ENCODE assay signal across 1 cellular context in genomic region chr6:168274046-168274952, GRCh38.
A peak's percentile ranks its signal among the peaks of the same experiment; 100 is the strongest.
TF ChIP-seq lines count a peak whose summit lies in the region.

No MANE protein-coding gene starts in this region.

TF ChIP-seq in HepG2, 621 proteins besides CTCF, POLR2A, EP300 and RAD21 (continued from another document and continues in another):
- peak; percentile 94 for TF ChIP-seq ZNF609 (CRISPR knock-in tag; IDR thresholded peaks at IDR 0.05; ENCODE audit: borderline replicate concordance)
- TF ChIP-seq KMT2B (CRISPR knock-in tag; IDR thresholded peaks at IDR 0.05): peak; percentile 27; the same call in 1 of the 2 replicates
- no peak for TF ChIP-seq ZNF737 (CRISPR knock-in tag; IDR thresholded peaks at IDR 0.05; ENCODE audit: borderline replicate concordance)
- peak; percentile 69; the same call in 1 of the 2 replicates for TF ChIP-seq ESRRA (CRISPR knock-in tag; IDR thresholded peaks at IDR 0.05; ENCODE audit: low read depth)
- TF ChIP-seq FOXC1 (CRISPR knock-in tag; IDR thresholded peaks at IDR 0.05; ENCODE audit: borderline replicate concordance): 0 out of 2 replicates have a peak, but pooled peaks have one; percentile 70
- TF ChIP-seq ZNF367 (CRISPR knock-in tag; IDR thresholded peaks at IDR 0.05; ENCODE audit: borderline replicate concordance): no peak
- peak; percentile 97 for TF ChIP-seq PRDM15 (CRISPR knock-in tag; IDR thresholded peaks at IDR 0.05)
- peak in 1 of 2 experiments; percentile 45; a peak in 1 of 4 replicates for TF ChIP-seq HMGXB4 (CRISPR knock-in tag; IDR thresholded peaks at IDR 0.05; ENCODE audit: borderline replicate concordance in 1 of 2, low read depth in 1 of 2)
- peak; percentile 70; the same call in 1 of the 2 replicates for TF ChIP-seq PITX1 (CRISPR knock-in tag; IDR thresholded peaks at IDR 0.05)
- TF ChIP-seq ZNF331 (CRISPR knock-in tag; IDR thresholded peaks at IDR 0.05): peak; percentile 84
- peak; percentile 57; the same call in 1 of the 2 replicates for TF ChIP-seq ZNF556 (CRISPR knock-in tag; IDR thresholded peaks at IDR 0.05; ENCODE audit: borderline replicate concordance)
- no peak for TF ChIP-seq ZFP82 (CRISPR knock-in tag; IDR thresholded peaks at IDR 0.05; ENCODE audit: borderline replicate concordance)
- TF ChIP-seq ZNF333 (CRISPR knock-in tag; IDR thresholded peaks at IDR 0.05; ENCODE audit: borderline replicate concordance): no peak
- no peak for TF ChIP-seq ARID2 (CRISPR knock-in tag; IDR thresholded peaks at IDR 0.05; ENCODE audit: borderline replicate concordance)
- peak; percentile 89 for TF ChIP-seq ZFX (CRISPR knock-in tag; IDR thresholded peaks at IDR 0.05; ENCODE audit: low read depth)
- 0 out of 2 replicates have a peak, but pooled peaks have one; percentile 30 for TF ChIP-seq SIX4 (CRISPR knock-in tag; IDR thresholded peaks at IDR 0.05)
- TF ChIP-seq ZNF550 (CRISPR knock-in tag; IDR thresholded peaks at IDR 0.05; ENCODE audit: borderline replicate concordance): no peak
- TF ChIP-seq TOE1 (CRISPR knock-in tag; IDR thresholded peaks at IDR 0.05): peak; percentile 58; the same call in 1 of the 2 replicates
- TF ChIP-seq ZNF230 (CRISPR knock-in tag; IDR thresholded peaks at IDR 0.05): no peak; the same call in 1 of the 2 replicates
- TF ChIP-seq HOXA9 (CRISPR knock-in tag; IDR thresholded peaks at IDR 0.05; ENCODE audit: borderline replicate concordance): peak; percentile 64
- no peak for TF ChIP-seq ZBTB37 (CRISPR knock-in tag; IDR thresholded peaks at IDR 0.05)
- TF ChIP-seq ZNF713 (CRISPR knock-in tag; IDR thresholded peaks at IDR 0.05): no peak
- TF ChIP-seq ZNF430 (CRISPR knock-in tag; IDR thresholded peaks at IDR 0.05): peak; percentile 67; the same call in 1 of the 2 replicates
- TF ChIP-seq ZNF383 (CRISPR knock-in tag; IDR thresholded peaks at IDR 0.05; ENCODE audit: borderline replicate concordance): peak; percentile 46; the same call in 1 of the 2 replicates
- peak; percentile 89 for TF ChIP-seq ZNF614 (CRISPR knock-in tag; IDR thresholded peaks at IDR 0.05; ENCODE audit: borderline replicate concordance)
- TF ChIP-seq GMEB1 (CRISPR knock-in tag; IDR thresholded peaks at IDR 0.05; ENCODE audit: borderline replicate concordance): peak; percentile 53; the same call in 1 of the 2 replicates
- peak; percentile 80; the same call in 1 of the 2 replicates for TF ChIP-seq ZFP91 (CRISPR knock-in tag; IDR thresholded peaks at IDR 0.05; ENCODE audit: borderline replicate concordance)
- no peak for TF ChIP-seq ATM (IDR thresholded peaks at IDR 0.05; ENCODE audit: borderline replicate concordance)
- TF ChIP-seq TEF (CRISPR knock-in tag; IDR thresholded peaks at IDR 0.05): no peak
- TF ChIP-seq PCBP1 (IDR thresholded peaks at IDR 0.05; ENCODE audit: borderline replicate concordance, low read depth, low read length): peak; percentile 94; the same call in 1 of the 2 replicates
- TF ChIP-seq RCOR2 (CRISPR knock-in tag; IDR thresholded peaks at IDR 0.05): peak; percentile 76; the same call in 1 of the 2 replicates
- TF ChIP-seq ETV5 (CRISPR knock-in tag; IDR thresholded peaks at IDR 0.05; ENCODE audit: borderline replicate concordance): peak; percentile 37; the same call in 1 of the 2 replicates
- peak; percentile 70; the same call in 1 of the 2 replicates for TF ChIP-seq ZNF547 (CRISPR knock-in tag; IDR thresholded peaks at IDR 0.05)
- TF ChIP-seq ZNF503 (CRISPR knock-in tag; IDR thresholded peaks at IDR 0.05): peak; percentile 61; the same call in 1 of the 2 replicates
- 0 out of 2 replicates have a peak, but pooled peaks have one; percentile 13 for TF ChIP-seq JUND (CRISPR knock-in tag; IDR thresholded peaks at IDR 0.05)
- peak; percentile 14 for TF ChIP-seq ZEB1 (IDR thresholded peaks at IDR 0.05; ENCODE audit: insufficient replicate concordance, low read depth)
- TF ChIP-seq IRF9 (CRISPR knock-in tag; IDR thresholded peaks at IDR 0.05; ENCODE audit: borderline replicate concordance): peak; percentile 21; the same call in 1 of the 2 replicates
- 0 out of 2 replicates have a peak, but pooled peaks have one; percentile 73 for TF ChIP-seq REL (CRISPR knock-in tag; conservative IDR thresholded peaks at IDR 0.05)
- no peak for TF ChIP-seq ZBTB42 (CRISPR knock-in tag; IDR thresholded peaks at IDR 0.05)
- TF ChIP-seq CREM (IDR thresholded peaks at IDR 0.05): peak; percentile 42; the same call in 1 of the 2 replicates
- no peak for TF ChIP-seq CREM (CRISPR knock-in tag; IDR thresholded peaks at IDR 0.05)
